14 cellular contexts compared by ENCODE assay signal in genomic region chr10:113985342-113985844, GRCh38. TPM values are rescaled to one million over a fixed set of nuclear protein-coding genes. Genes with fewer than 3 reads are reported as not detected.
A peak's percentile ranks its signal among the peaks of the same experiment; 100 is the strongest.
DNase-seq lines count a peak whose midpoint lies in the region; ATAC-seq, FAIRE-seq and TF ChIP-seq lines count a peak whose summit lies in the region.
"Had no signal": no experiment of that assay in that cellular context is flagged by ENCODE, and none has a peak within 500 bp of the region (broad histone marks: within the 10 kb centered on the region; RNA-seq: fewer than 3 reads in every experiment).

No MANE protein-coding gene starts in this region.

- H3K9ac ChIP-seq in SK-N-MC (ENCODE audit: insufficient read length) (peak overlapping the region; percentile 80), neural cell (ENCODE audit: low read length) (no peak overlapping the region)
- H3K9ac ChIP-seq: BLaER1, GM23248 had no signal

- TF ChIP-seq RAD21 in neural cell (conservative IDR thresholded peaks at IDR 0.05) = no peak

- H3K9me3 ChIP-seq in SK-N-MC (ENCODE audit: low read depth, low read length) (no peaks in the 10 kb centered on the region), neural cell (ENCODE audit: low read length) (no peaks in the 10 kb centered on the region), psoas muscle (no peaks in the 10 kb centered on the region)
- H3K9me3 ChIP-seq: HAP-1 had no signal

- H3K4me3 ChIP-seq in SK-N-MC = peak overlapping the region; percentile 38
- H3K4me3 ChIP-seq in neural cell (ENCODE audit: low read length) = no peak overlapping the region
- H3K4me3 ChIP-seq in psoas muscle = no peak overlapping the region
- H3K4me3 ChIP-seq: BLaER1, GM23248, HAP-1 had no signal

- H3K36me3 ChIP-seq in SK-N-MC (ENCODE audit: insufficient read depth, low read length) (peaks cover 7% of the 10 kb centered on the region; the same call in 1 of the 2 replicates), neural cell (ENCODE audit: insufficient read depth, low read length) (no peaks in the 10 kb centered on the region), psoas muscle (ENCODE audit: insufficient read depth in 1 of 2, low read depth in 1 of 2) (no peaks in the 10 kb centered on the region)
- H3K36me3 ChIP-seq: BLaER1, HAP-1 had no signal

- no peaks in the 10 kb centered on the region for H3K4me1 ChIP-seq in psoas muscle
- H3K4me1 ChIP-seq: HAP-1 had no signal

- H3K27ac ChIP-seq in SK-N-MC = peak overlapping the region; percentile 100
- no peak overlapping the region for H3K27ac ChIP-seq in neural cell (ENCODE audit: low read length)
- H3K27ac ChIP-seq in psoas muscle = no peak overlapping the region
- H3K27ac ChIP-seq: BLaER1, GM23248 had no signal

- H3K27me3 ChIP-seq in neural cell (ENCODE audit: insufficient read depth, low read depth, low read length) (no peaks in the 10 kb centered on the region), psoas muscle (ENCODE audit: insufficient read depth in 3 of 3, low read length in 2 of 3) (no peaks in the 10 kb centered on the region)
- H3K27me3 ChIP-seq: BLaER1 had no signal

- intact Hi-C loops in sciatic nerve (cut with DNase I) = no loop called here
- intact Hi-C loops in psoas muscle (cut with DNase I) = no loop called here

- WGBS in psoas muscle, 3 donors = 82 to 84% (median 83%) methylated on average over 5 of the region's 5 CpGs

- H4K20me1 ChIP-seq in neural cell (ENCODE audit: insufficient read depth) = no peaks in the 10 kb centered on the region
- H4K20me1 ChIP-seq: BLaER1 had no signal

- no peak for FAIRE-seq in GM19239 (lab: Jason Lieb, UNC)
- FAIRE-seq: A204.1 had no signal

- H3K4me2 ChIP-seq in neural cell (ENCODE audit: low read length) = no peak overlapping the region
- H3K4me2 ChIP-seq: BLaER1 had no signal

- no peaks in the 10 kb centered on the region for H3K9me2 ChIP-seq in neural cell (ENCODE audit: insufficient read depth, low read length)

- DNase-seq in NCI-H2227 (lab: John Stamatoyannopoulos, UW; ENCODE audit: unreplicated experiment) = peak; percentile 87
- DNase-seq in SK-N-MC (ENCODE audit: low read depth, low spot score) = peak; percentile 94
- no peak for DNase-seq in sciatic nerve (ENCODE audit: low spot score)
- no peak for DNase-seq in psoas muscle
- DNase-seq in GM19239 (ENCODE audit: insufficient read length, low spot score) = no peak
- DNase-seq: CD4-positive, alpha-beta memory T cell; DMS79 treated with DMSO at 0.1 percent for 48 hours; GF-D8; GM23248 had no signal

- peak; percentile 71 for ATAC-seq in sciatic nerve
- no peak for ATAC-seq in psoas muscle
- ATAC-seq in GM19328 (IDR thresholded peaks at IDR 0.05; ENCODE audit: unreplicated experiment) = no peak

- no peak for TF ChIP-seq CTCF in neural cell (IDR thresholded peaks at IDR 0.05; ENCODE audit: poor library complexity, severe bottlenecking)
- TF ChIP-seq CTCF in psoas muscle (IDR thresholded peaks at IDR 0.05) = no peak

- no peaks in the 10 kb centered on the region for H3F3A ChIP-seq in neural cell (ENCODE audit: insufficient read depth, low read length, poor library complexity, severe bottlenecking)

- no peaks in the 10 kb centered on the region for H3K79me2 ChIP-seq in neural cell (replicated peaks; ENCODE audit: insufficient read depth, low read length)

- H2AFZ ChIP-seq in neural cell (ENCODE audit: low read depth, low read length) = no peak overlapping the region
- H2AFZ ChIP-seq: GM23248 had no signal

- no peak for TF ChIP-seq EP300 in neural cell (conservative IDR thresholded peaks at IDR 0.05; ENCODE audit: poor library complexity, severe bottlenecking)

TF ChIP-seq in neural cell, 6 proteins besides CTCF, POLR2A, EP300 and RAD21:
- no peak for TF ChIP-seq SMC3 (conservative IDR thresholded peaks at IDR 0.05; ENCODE audit: poor library complexity)
- peak; percentile 72 for TF ChIP-seq POLR2AphosphoS5 (IDR thresholded peaks at IDR 0.05)
- TF ChIP-seq MXI1 (conservative IDR thresholded peaks at IDR 0.05; ENCODE audit: poor library complexity, severe bottlenecking) = no peak
- TF ChIP-seq EZH2 (IDR thresholded peaks at IDR 0.05; ENCODE audit: borderline replicate concordance, insufficient read depth, low read length, poor library complexity, severe bottlenecking) = no peak
- no peak for TF ChIP-seq TAF1 (IDR thresholded peaks at IDR 0.05; ENCODE audit: low read depth)
- no peak for TF ChIP-seq REST (IDR thresholded peaks at IDR 0.05; ENCODE audit: borderline replicate concordance)

RNA-seq across cellular contexts. Expression of gene ADRB1, which starts 58.3 kb away (rescaled TPM):
- polyA plus RNA-seq in neural cell (not detected in 2 replicates), psoas muscle (under 1 TPM in 2 of 3 donors, not detected in 1; 0.03 to 0.12 TPM)
- not detected in 2 replicates for polyA minus RNA-seq in neural cell
- total RNA-seq in sciatic nerve (0.76 TPM), psoas muscle (under 1 TPM; 0.13 to 0.40 (median 0.29) TPM)
- total RNA-seq: CD4-positive, alpha-beta memory T cell; GM23248 had no signal
- polyA plus RNA-seq: CD4-positive, alpha-beta memory T cell; GM23248 had no signal

Comparison
In these comparisons a context has a peak if more than half of its experiments do, and no peak if none do; other contexts are left out.
1. DNase-seq: peak in NCI-H2227 (single experiment) and SK-N-MC (single experiment); none in sciatic nerve (single experiment), psoas muscle (0 of 2) and GM19239 (single experiment).